In the genomic region with DNA sequence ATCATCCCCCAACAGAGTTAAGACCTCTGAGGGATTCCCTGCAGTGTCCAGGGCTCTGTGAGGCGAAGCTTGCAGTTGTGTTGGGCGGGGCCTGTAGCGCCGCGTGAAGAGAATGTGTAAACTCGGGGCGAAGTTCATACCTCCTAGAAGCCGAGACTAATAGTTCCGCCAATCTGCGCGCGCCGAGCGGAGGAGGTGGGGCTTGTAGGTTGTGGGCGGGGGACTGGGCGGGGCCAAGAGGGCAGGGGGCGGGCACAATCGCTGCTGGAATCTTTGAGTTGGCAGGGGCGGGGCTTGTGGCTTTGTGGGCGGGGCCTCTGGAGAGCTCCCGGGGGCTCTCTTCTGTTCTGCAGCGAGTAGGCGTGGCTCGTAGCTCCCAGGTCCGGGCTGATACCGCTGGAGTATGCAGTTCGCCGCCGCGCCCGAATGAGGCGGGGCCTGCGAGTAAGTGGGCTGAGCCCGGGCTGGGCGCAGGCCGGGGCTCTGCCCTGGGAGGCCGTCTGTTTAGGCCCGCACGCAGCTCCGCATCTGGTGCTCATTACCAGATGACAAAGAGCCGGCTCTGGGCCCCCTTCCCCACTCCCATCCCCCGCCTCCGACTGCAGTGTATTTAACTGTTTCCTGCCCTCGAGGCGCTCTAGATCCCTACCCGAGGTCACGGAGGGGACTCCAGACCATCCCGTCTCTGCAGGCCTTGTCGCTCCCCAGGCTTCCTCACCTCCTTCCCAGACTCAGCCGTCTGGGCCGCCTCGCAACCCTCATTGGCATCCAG, we compare ENCODE assay signal across 1 cellular context.
TF ChIP-seq lines count a peak whose summit lies in the region.

No MANE protein-coding gene starts in this region.

TF ChIP-seq in GM12878, 131 proteins besides CTCF, POLR2A, EP300 and RAD21:
- 0 out of 2 replicates have a peak, but pooled peaks have one; percentile 20 for TF ChIP-seq TARDBP (IDR thresholded peaks at IDR 0.05; ENCODE audit: borderline replicate concordance)
- TF ChIP-seq, protein P1, sequence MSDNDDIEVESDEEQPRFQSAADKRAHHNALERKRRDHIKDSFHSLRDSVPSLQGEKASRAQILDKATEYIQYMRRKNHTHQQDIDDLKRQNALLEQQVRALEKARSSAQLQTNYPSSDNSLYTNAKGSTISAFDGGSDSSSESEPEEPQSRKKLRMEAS (IDR thresholded peaks at IDR 0.05; ENCODE audit: low read depth, low read length) = peak; percentile 22; the same call in 1 of the 2 replicates
- TF ChIP-seq RUNX3 (IDR thresholded peaks at IDR 0.05; ENCODE audit: low read length) = peak; percentile 34; the same call in 1 of the 2 replicates
- TF ChIP-seq CBX5 (IDR thresholded peaks at IDR 0.05; ENCODE audit: low read depth) = no peak
- TF ChIP-seq TAF1 (IDR thresholded peaks at IDR 0.05; ENCODE audit: borderline replicate concordance, low read depth, low read length) = peak; percentile 1; the same call in 1 of the 2 replicates
